2 cellular contexts compared by ENCODE assay signal in the genomic region with DNA sequence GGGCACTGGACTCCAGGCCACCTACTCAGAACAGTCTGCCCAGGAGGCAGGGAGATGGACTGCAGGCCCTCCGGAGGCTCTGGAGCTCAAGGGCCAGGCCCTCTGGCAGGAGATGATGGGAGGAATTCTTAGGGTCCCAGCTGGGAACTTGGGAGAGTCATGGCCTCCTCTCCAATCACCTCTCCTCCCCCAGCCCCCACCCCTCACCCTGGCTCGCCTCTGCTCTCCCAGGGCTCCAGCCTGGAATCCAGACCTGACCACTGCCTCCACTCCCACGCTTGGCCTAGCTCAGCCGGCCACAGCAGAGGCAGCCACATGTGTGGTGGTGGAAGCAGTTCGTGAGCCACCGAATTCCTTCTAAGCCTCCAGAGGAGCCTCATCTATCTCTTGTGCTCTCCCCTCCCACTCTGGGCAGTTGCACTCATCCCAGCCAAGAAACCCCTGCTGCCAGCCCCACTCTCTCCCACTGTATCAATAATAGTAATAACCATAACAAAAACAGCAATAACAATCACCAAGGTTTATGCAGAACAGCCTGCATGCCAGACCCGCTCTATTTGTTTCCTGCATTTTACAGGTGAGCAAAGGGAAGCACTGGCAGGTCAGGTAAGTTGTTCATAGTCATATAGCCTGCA.
TF ChIP-seq lines count a peak whose summit lies in the region.

No MANE protein-coding gene starts in this region.

TF ChIP-seq in IMR-90, 13 proteins besides CTCF, POLR2A, EP300 and RAD21:
- TF ChIP-seq ELK1 (IDR thresholded peaks at IDR 0.05; ENCODE audit: borderline replicate concordance, low read depth, low read length) (no peak), CEBPB (IDR thresholded peaks at IDR 0.05; ENCODE audit: low read depth, low read length) (no peak), NFE2L2 (IDR thresholded peaks at IDR 0.05; ENCODE audit: low read depth, low read length) (no peak), SMC3 (IDR thresholded peaks at IDR 0.05; ENCODE audit: low read depth, low read length) (no peak), CHD1 (IDR thresholded peaks at IDR 0.05; ENCODE audit: low read depth, low read length) (no peak), RCOR1 (IDR thresholded peaks at IDR 0.05; ENCODE audit: insufficient replicate concordance, low read length) (no peak), MXI1 (IDR thresholded peaks at IDR 0.05; ENCODE audit: borderline replicate concordance, low read depth, low read length) (peak; percentile 20; the same call in 1 of the 2 replicates), BHLHE40 (IDR thresholded peaks at IDR 0.05; ENCODE audit: low read depth, low read length) (no peak), FOS (IDR thresholded peaks at IDR 0.05; ENCODE audit: low read depth, low read length) (0 out of 2 replicates have a peak, but pooled peaks have one; percentile 22)

TF ChIP-seq in endothelial cell of umbilical vein, 7 proteins besides CTCF, POLR2A, EP300 and RAD21:
- TF ChIP-seq JUN (IDR thresholded peaks at IDR 0.05; ENCODE audit: borderline replicate concordance, insufficient read depth, insufficient read length, low read depth) (no peak), POLR2AphosphoS5 (IDR thresholded peaks at IDR 0.05; ENCODE audit: insufficient read depth, low read depth, low read length) (no peak), GATA2 (IDR thresholded peaks at IDR 0.05; ENCODE audit: insufficient read depth, insufficient read length, low read depth, low read length) (no peak), EZH2 (IDR thresholded peaks at IDR 0.05; ENCODE audit: borderline replicate concordance, low read depth, low read length, severe bottlenecking) (no peak), MYC (IDR thresholded peaks at IDR 0.05; ENCODE audit: low read depth, low read length) (no peak), FOS (IDR thresholded peaks at IDR 0.05; ENCODE audit: borderline replicate concordance, insufficient read depth, low read length) (no peak)
- TF ChIP-seq, protein P1, sequence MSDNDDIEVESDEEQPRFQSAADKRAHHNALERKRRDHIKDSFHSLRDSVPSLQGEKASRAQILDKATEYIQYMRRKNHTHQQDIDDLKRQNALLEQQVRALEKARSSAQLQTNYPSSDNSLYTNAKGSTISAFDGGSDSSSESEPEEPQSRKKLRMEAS (IDR thresholded peaks at IDR 0.05; ENCODE audit: insufficient read depth, insufficient read length) = no peak
